Comparison of ENCODE assay signal across 12 cellular contexts in genomic region chr7:120441850-120442249, GRCh38.
DNase-seq lines count a peak whose midpoint lies in the region; ATAC-seq lines count a peak whose summit lies in the region.
"Had no signal": no experiment of that assay in that cellular context is flagged by ENCODE, and none has a peak within 500 bp of the region (broad histone marks: within the 10 kb centered on the region; RNA-seq: fewer than 3 reads in every experiment).

No MANE protein-coding gene starts in this region.

- no peak for DNase-seq in DMS79 treated with DMSO at 0.1 percent for 48 hours (lab: John Stamatoyannopoulos, UW)
- no peak for DNase-seq in left lobe of liver (ENCODE audit: low spot score)
- no peak for DNase-seq in NCI-H2107 treated with DMSO at 0.1 percent for 48 hours (lab: John Stamatoyannopoulos, UW; ENCODE audit: unreplicated experiment)
- DNase-seq in activated CD4-positive, alpha-beta T cell treated with anti-CD3 and anti-CD28 coated beads for 1 hour, result no peak
- DNase-seq: activated gamma-delta T cell; hippocampal formation; occipital lobe; stimulated activated CD4-positive, alpha-beta T cell treated with anti-CD3 and anti-CD28 coated beads, Interleukin-12 subunit alpha, Interleukin-12 subunit beta, amount 100 ng/mL, for 4 hours had no signal

- ATAC-seq in GM19035 (IDR thresholded peaks at IDR 0.05; ENCODE audit: unreplicated experiment), result peak; percentile 90
- ATAC-seq in GM21737 (IDR thresholded peaks at IDR 0.05; ENCODE audit: unreplicated experiment), result peak; percentile 96
- peak; percentile 84 for ATAC-seq in HG03103 (IDR thresholded peaks at IDR 0.05; ENCODE audit: low read depth, unreplicated experiment)
- ATAC-seq in left lobe of liver, result no peak
- ATAC-seq: HepG2 had no signal
